In genomic region chr4:190014771-190015537, GRCh38 we compare ENCODE assay signal across 11 cellular contexts. TPM values are rescaled to one million over a fixed set of nuclear protein-coding genes. Genes with fewer than 3 reads are reported as not detected.
DNase-seq lines count a peak whose midpoint lies in the region; ATAC-seq, FAIRE-seq and TF ChIP-seq lines count a peak whose summit lies in the region.
"Had no signal": no experiment of that assay in that cellular context is flagged by ENCODE, and none has a peak within 500 bp of the region (broad histone marks: within the 10 kb centered on the region; RNA-seq: fewer than 3 reads in every experiment).

No MANE protein-coding gene starts in this region.

- H3K4me1 Mint-ChIP-seq in activated naive CD8-positive, alpha-beta T cell treated with anti-CD3 and anti-CD28 coated beads for 36 hours: peaks cover 27% of the 10 kb centered on the region

- ATAC-seq in GM19397 (IDR thresholded peaks at IDR 0.05; ENCODE audit: unreplicated experiment) (peak; percentile 69), right lobe of liver (peak in 3 of 4 donors; percentile 21 to 58 (median 24))
- ATAC-seq: Panc1 had no signal

- H3K27me3 ChIP-seq in right lobe of liver: no peaks in the 10 kb centered on the region

- peak overlapping the region; percentile 29 for H3K4me3 ChIP-seq in AG04449 (ENCODE audit: low read depth, low read length)
- no peak overlapping the region for H3K4me3 ChIP-seq in right lobe of liver

- H3K36me3 Mint-ChIP-seq in activated naive CD8-positive, alpha-beta T cell treated with anti-CD3 and anti-CD28 coated beads for 36 hours: peaks cover 2% of the 10 kb centered on the region

- 24% methylated on average over 17 of the region's 76 CpGs for WGBS in right lobe of liver (ENCODE audit: insufficient coverage, low coverage, low lambda C conversion rate, missing lambda C conversion rate)

- no peak for DNase-seq in AG04449 (ENCODE audit: low read depth, low spot score)
- DNase-seq in activated naive CD8-positive, alpha-beta T cell treated with anti-CD3 and anti-CD28 coated beads for 36 hours: no peak
- peak in 1 of 3 donors; percentile 55 for DNase-seq in right lobe of liver
- DNase-seq in GM19239 (ENCODE audit: insufficient read length, low spot score): no peak
- no peak for DNase-seq in DMS 273 (lab: John Stamatoyannopoulos, UW; ENCODE audit: unreplicated experiment)
- DNase-seq in cerebellar nuclear complex (lab: John Stamatoyannopoulos, UW): no peak
- no peak for DNase-seq in NCI-H2196 treated with DMSO at 0.1 percent for 48 hours (lab: John Stamatoyannopoulos, UW; ENCODE audit: unreplicated experiment)
- DNase-seq: DMS79 had no signal

- TF ChIP-seq POLR2A in right lobe of liver (IDR thresholded peaks at IDR 0.05): no peak

- POLR2A ChIA-PET in AG04449 (lab: Yijun Ruan, JAX): no interaction called here

- peaks cover 11% of the 10 kb centered on the region for H3K9me3 Mint-ChIP-seq in activated naive CD8-positive, alpha-beta T cell treated with anti-CD3 and anti-CD28 coated beads for 36 hours

- peak overlapping the region; percentile 40 for H3K4me3 Mint-ChIP-seq in activated naive CD8-positive, alpha-beta T cell treated with anti-CD3 and anti-CD28 coated beads for 36 hours

- CTCF ChIA-PET in AG04449 (lab: Yijun Ruan, JAX): no interaction called here

- TF ChIP-seq CTCF in AG04449 (IDR thresholded peaks at IDR 0.05; ENCODE audit: insufficient read depth, low read length, missing control alignments) (no peak), right lobe of liver (IDR thresholded peaks at IDR 0.05) (no peak)

- no peaks in the 10 kb centered on the region for H3K9me3 ChIP-seq in right lobe of liver

- peaks cover 74% of the 10 kb centered on the region for H3K27me3 Mint-ChIP-seq in activated naive CD8-positive, alpha-beta T cell treated with anti-CD3 and anti-CD28 coated beads for 36 hours

- intact Hi-C loops in right lobe of liver (cut with DNase I): no loop called here

- H3K4me1 ChIP-seq in right lobe of liver: peaks cover 0 to 6% (median 0%) of the 10 kb centered on the region in 4 donors

- H3K27ac ChIP-seq in right lobe of liver: no peak overlapping the region

- FAIRE-seq in GM19239 (lab: Jason Lieb, UNC): no peak

- no peaks in the 10 kb centered on the region for H3K36me3 ChIP-seq in right lobe of liver

- H3K27ac Mint-ChIP-seq in activated naive CD8-positive, alpha-beta T cell treated with anti-CD3 and anti-CD28 coated beads for 36 hours: no peak overlapping the region

RNA-seq across cellular contexts. Expression of gene FRG2, which starts 12.1 kb away (rescaled TPM):
- total RNA-seq in activated naive CD8-positive, alpha-beta T cell treated with anti-CD3 and anti-CD28 coated beads for 36 hours: under 1 TPM; 0.12 to 0.14 TPM
- total RNA-seq in right lobe of liver: not detected
- total RNA-seq: myocyte had no signal

RNA-seq across cellular contexts. Expression of gene DBET, which starts 49.3 kb away (rescaled TPM):
- total RNA-seq in activated naive CD8-positive, alpha-beta T cell treated with anti-CD3 and anti-CD28 coated beads for 36 hours: not detected
- not detected for total RNA-seq in right lobe of liver
- total RNA-seq: myocyte had no signal
